ENCODE assay signal across 8 cellular contexts in the genomic region with DNA sequence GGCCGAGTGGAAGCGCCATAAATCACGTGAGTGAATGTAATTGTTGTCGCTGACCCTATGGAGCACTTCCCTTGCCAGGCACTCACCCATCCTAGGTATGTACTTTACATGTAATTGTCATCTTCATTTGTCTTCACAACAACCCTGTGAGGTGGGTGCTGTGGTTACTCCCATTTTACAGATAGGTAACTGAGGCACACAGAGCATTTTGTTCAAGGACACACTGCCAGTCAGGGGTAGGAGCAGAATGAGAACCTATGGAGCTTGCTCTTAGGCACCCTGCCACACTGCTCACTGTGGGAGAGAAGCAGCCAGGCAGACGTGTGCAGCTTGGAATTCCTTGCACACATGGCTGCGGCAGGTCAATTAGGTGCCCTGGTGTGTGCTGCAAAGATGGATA. TPM values are rescaled to one million over a fixed set of nuclear protein-coding genes. Genes with fewer than 3 reads are reported as not detected.
DNase-seq lines count a peak whose midpoint lies in the region; ATAC-seq and TF ChIP-seq lines count a peak whose summit lies in the region.

No MANE protein-coding gene starts in this region.

- H3K36me3 ChIP-seq in GM23248 (ENCODE audit: low read depth) (no peaks in the 10 kb centered on the region), WERI-Rb-1 (no peaks in the 10 kb centered on the region; the same call in 1 of the 2 replicates), gastroesophageal sphincter (peaks cover 0 to 7% of the 10 kb centered on the region in 2 donors)

- peaks cover 12% of the 10 kb centered on the region for H3K79me2 ChIP-seq in GM23248 (ENCODE audit: insufficient read depth)

- H3F3A ChIP-seq in GM23248 (ENCODE audit: insufficient read depth): no peaks in the 10 kb centered on the region

- TF ChIP-seq EP300 in gastroesophageal sphincter (IDR thresholded peaks at IDR 0.05): no peak

- in situ Hi-C loops in GM23248 (cut with MboI): no loop called here

- WGBS in GM23248 (ENCODE audit: low coverage in 1 of 2, low lambda C conversion rate in 2 of 2, missing lambda C conversion rate in 2 of 2), 2 experiments: 25 to 29% methylated on average over 6 of the region's 6 CpGs
- 0 to 4% methylated on average over 4 of the region's 6 CpGs for WGBS in gastroesophageal sphincter (ENCODE audit: low coverage in 1 of 2), 2 donors

- H3K9me3 ChIP-seq in GM23248 (ENCODE audit: low read depth) (no peaks in the 10 kb centered on the region), WERI-Rb-1 (ENCODE audit: severe bottlenecking) (no peaks in the 10 kb centered on the region), gastroesophageal sphincter (no peaks in the 10 kb centered on the region)

- no peaks in the 10 kb centered on the region for H3K27me3 ChIP-seq in GM23248 (replicated peaks; ENCODE audit: insufficient read depth)
- no peaks in the 10 kb centered on the region for H3K27me3 ChIP-seq in WERI-Rb-1 (ENCODE audit: insufficient read depth, low read depth, severe bottlenecking)
- no peaks in the 10 kb centered on the region for H3K27me3 ChIP-seq in gastroesophageal sphincter

- no peaks in the 10 kb centered on the region for H4K20me1 ChIP-seq in GM23248 (ENCODE audit: insufficient read depth)

- H3K9me2 ChIP-seq in GM23248 (ENCODE audit: insufficient read depth): no peaks in the 10 kb centered on the region

- peak overlapping the region; percentile 79 for H3K4me3 ChIP-seq in GM23248
- peak overlapping the region; percentile 90 for H3K4me3 ChIP-seq in WERI-Rb-1 (ENCODE audit: low read depth, low read length)
- peak overlapping the region; percentile 78 to 81 for H3K4me3 ChIP-seq in gastroesophageal sphincter
- H3K4me3 ChIP-seq in skin epidermis: peak overlapping the region; percentile 54 to 96 (median 78)

- peak overlapping the region; percentile 83 for H3K4me2 ChIP-seq in GM23248 (ENCODE audit: unreplicated experiment)

- TF ChIP-seq CTCF in WERI-Rb-1 (IDR thresholded peaks at IDR 0.05; ENCODE audit: low read depth, low read length) (no peak), gastroesophageal sphincter (IDR thresholded peaks at IDR 0.05) (no peak)

- H3K9ac ChIP-seq in GM23248: peak overlapping the region; percentile 89

- peak overlapping the region; percentile 92 for H2AFZ ChIP-seq in GM23248

- peaks cover 4% of the 10 kb centered on the region; the same call in 1 of the 2 replicates for H3K4me1 ChIP-seq in GM23248 (ENCODE audit: insufficient read depth)
- H3K4me1 ChIP-seq in gastroesophageal sphincter: peaks cover 0 to 21% (median 11%) of the 10 kb centered on the region in 3 donors

- TF ChIP-seq POLR2A in gastroesophageal sphincter (IDR thresholded peaks at IDR 0.05): no peak

- ATAC-seq in gastroesophageal sphincter: no peak

- no peak for DNase-seq in GM23248
- no peak for DNase-seq in WERI-Rb-1
- DNase-seq in glomerular visceral epithelial cell (ENCODE audit: extremely low spot score): no peak
- DNase-seq in SKM-1 treated with dmso at 0.1 percent for 144 hours (lab: John Stamatoyannopoulos, UW; ENCODE audit: unreplicated experiment): no peak
- DNase-seq in CD1c-positive myeloid dendritic cell (ENCODE audit: extremely low spot score): no peak
- DNase-seq in SW480 (ENCODE audit: low spot score): no peak

- H3K27ac ChIP-seq in GM23248 (0 out of 2 replicates have a peak overlapping the region, but pooled peaks have one; percentile 62), WERI-Rb-1 (peak overlapping the region; percentile 96), gastroesophageal sphincter (peak overlapping the region in 3 of 4 donors; percentile 81 to 91 (median 83)), skin epidermis (peak overlapping the region in 17 of 21 experiments; percentile 80 to 91 (median 87))

RNA-seq across cellular contexts. Expression of gene EFCAB6, which starts 0.8 kb away (rescaled TPM):
- 1.5 and 3.5 TPM in 2 replicates for total RNA-seq in GM23248 (2014; rRNA removed; shearing (Covaris generic))
- 2.0 and 2.1 TPM in 2 replicates for polyA plus RNA-seq in GM23248 (2016; fragmentation: Nextera tagmentation; extraction: Ambion mirVana)
- total RNA-seq in gastroesophageal sphincter: 1 to 10 TPM; 1.1 to 3.8 (median 2.7) TPM

RNA-seq across cellular contexts. Expression of gene SULT4A1, which starts 49.4 kb away (rescaled TPM):
- not detected in 2 replicates for total RNA-seq in GM23248 (2014; rRNA removed; shearing (Covaris generic))
- polyA plus RNA-seq in GM23248 (2016; fragmentation: Nextera tagmentation; extraction: Ambion mirVana): not detected in 2 replicates
- 1 to 10 TPM in 1 of 4 donors, under 1 TPM in 2, not detected in 1; 0.16 to 1.7 (median 0.54) TPM for total RNA-seq in gastroesophageal sphincter
